Comparison of ENCODE assay signal across 8 cellular contexts in genomic region chr5:181246276-181247050, GRCh38. TPM values are rescaled to one million over a fixed set of nuclear protein-coding genes. Genes with fewer than 3 reads are reported as not detected.
DNase-seq lines count a peak whose midpoint lies in the region; ATAC-seq, FAIRE-seq and TF ChIP-seq lines count a peak whose summit lies in the region.

No MANE protein-coding gene starts in this region.

- DNase-seq in CD4-positive, alpha-beta T cell: peak; percentile 38 to 76 (median 60)
- DNase-seq in MG63 (peak; percentile 98), germinal center (ENCODE audit: low spot score) (peak; percentile 82), pancreas (peak; percentile 87 to 94 (median 91)), type B pancreatic cell (ENCODE audit: extremely low spot score, unreplicated experiment) (peak; percentile 89)
- DNase-seq in activated T-helper 9 cell treated with anti-CD3 and anti-CD28 coated beads, Interleukin-2, amount 50 U/mL, for 16 hours (ENCODE audit: low read depth): peak; percentile 67
- no peak for DNase-seq in effector CD8-positive, alpha-beta T cell (lab: John Stamatoyannopoulos, UW)

- H3K4me1 ChIP-seq in pancreas: peaks cover 26 to 47% (median 28%) of the 10 kb centered on the region in 3 donors

- H3K36me3 ChIP-seq in MG63 (peaks cover 67% of the 10 kb centered on the region), pancreas (peaks cover 0 to 7% (median 6%) of the 10 kb centered on the region in 3 donors)

- FAIRE-seq in pancreas (lab: Jason Lieb, UNC): no peak

- peak overlapping the region; percentile 82 for H3K27ac ChIP-seq in CD4-positive, alpha-beta T cell (ENCODE audit: low read depth, low read length)
- H3K27ac ChIP-seq in pancreas: peak overlapping the region; percentile 88 to 98 (median 91)

- peak overlapping the region; percentile 96 for H3K27ac Mint-ChIP-seq in CD4-positive, alpha-beta T cell
- H3K27ac Mint-ChIP-seq in type B pancreatic cell: peak overlapping the region; percentile 98

- peaks cover 91% of the 10 kb centered on the region for H3K4me1 Mint-ChIP-seq in CD4-positive, alpha-beta T cell (ENCODE audit: low read depth)
- H3K4me1 Mint-ChIP-seq in type B pancreatic cell (ENCODE audit: unreplicated experiment): peaks cover 28% of the 10 kb centered on the region

- no peaks in the 10 kb centered on the region for H3K9me3 ChIP-seq in CD4-positive, alpha-beta T cell (ENCODE audit: control insufficient read depth, low read length)
- H3K9me3 ChIP-seq in MG63: no peaks in the 10 kb centered on the region
- no peaks in the 10 kb centered on the region for H3K9me3 ChIP-seq in pancreas

- peak overlapping the region; percentile 69 for H3K4me3 ChIP-seq in MG63
- H3K4me3 ChIP-seq in pancreas: peak overlapping the region; percentile 62 to 94 (median 80)

- peak overlapping the region; percentile 89 for H3K4me3 Mint-ChIP-seq in CD4-positive, alpha-beta T cell
- peak overlapping the region; percentile 89 for H3K4me3 Mint-ChIP-seq in type B pancreatic cell

- ATAC-seq in CD4-positive, alpha-beta T cell (ENCODE audit: poor library complexity): peak; percentile 13
- peak; percentile 41 for ATAC-seq in GM21737 (IDR thresholded peaks at IDR 0.05; ENCODE audit: unreplicated experiment)
- peak; percentile 79 to 86 (median 81) for ATAC-seq in pancreas

- peaks cover 37% of the 10 kb centered on the region for H3K36me3 Mint-ChIP-seq in CD4-positive, alpha-beta T cell (ENCODE audit: low read depth)
- peaks cover 19% of the 10 kb centered on the region for H3K36me3 Mint-ChIP-seq in type B pancreatic cell

- H3K27me3 Mint-ChIP-seq in CD4-positive, alpha-beta T cell: no peaks in the 10 kb centered on the region
- no peaks in the 10 kb centered on the region for H3K27me3 Mint-ChIP-seq in type B pancreatic cell

- CTCF ChIA-PET in CD4-positive, alpha-beta T cell (lab: Charles Lee): interaction anchor here (0.7 to 2.2 kb wide), 4 partner anchors 14 to 62 kb away, joined by 3 to 8 read pairs (median 4); partner anchors contain the start of gene TRIM52

- WGBS in pancreas, 2 donors: 0% methylated on average over 55 to 56 of the region's 56 CpGs

- intact Hi-C loops in CD4-positive, alpha-beta T cell (cut with DNase I, micrococcal nuclease): loop anchor here (1.0 to 10.0 kb wide), 3 partner anchors 15 to 1622 kb away; partner anchors contain the start of genes HNRNPH1 (in 1 of the 2), MGAT1 (in 1 of the 2) and TRIM52 (in 1 of the 2)
- intact Hi-C loops in pancreas (cut with DNase I): no loop called here

- H3K9me3 Mint-ChIP-seq in CD4-positive, alpha-beta T cell: no peaks in the 10 kb centered on the region
- H3K9me3 Mint-ChIP-seq in type B pancreatic cell: no peaks in the 10 kb centered on the region

- POLR2A ChIA-PET in CD4-positive, alpha-beta T cell (lab: Charles Lee): interaction anchor here (1.3 to 14.5 kb wide), 4 partner anchors 10 to 55 kb away, joined by 5 to 244 read pairs (median 96); partner anchors contain the start of genes TRIM41 and TRIM52

- no peaks in the 10 kb centered on the region for H3K27me3 ChIP-seq in CD4-positive, alpha-beta T cell (ENCODE audit: control insufficient read depth, insufficient read depth, low read length)
- H3K27me3 ChIP-seq in MG63 (no peaks in the 10 kb centered on the region), pancreas (no peaks in the 10 kb centered on the region)

- TF ChIP-seq CTCF in CD4-positive, alpha-beta T cell (IDR thresholded peaks at IDR 0.05): no peak
- TF ChIP-seq CTCF in pancreas (IDR thresholded peaks at IDR 0.05) (no peak), type B pancreatic cell (conservative IDR thresholded peaks at IDR 0.05) (no peak)

RNA-seq across cellular contexts. Expression of gene RACK1, which starts 2.8 kb away (rescaled TPM):
- 1,000 to 10,000 TPM; 2,499 to 2,682 TPM for total RNA-seq in CD4-positive, alpha-beta T cell
- total RNA-seq in MG63 (2014; rRNA removed; shearing (Covaris generic); ENCODE audit: low replicate concordance): 8,781 and 10,327 TPM in 2 replicates
- 1,000 to 10,000 TPM in 5 of 6 donors, 100 to 1,000 TPM in 1; 974 to 1,629 (median 1,266) TPM for total RNA-seq in pancreas
- polyA plus RNA-seq in pancreas: 1,000 to 10,000 TPM; 1,162 to 1,304 TPM
- 1,864 and 2,055 TPM in 2 replicates for total RNA-seq in type B pancreatic cell (ENCODE audit: low replicate concordance)

RNA-seq across cellular contexts. Expression of gene TRIM52, which starts 14.5 kb away (rescaled TPM):
- total RNA-seq in CD4-positive, alpha-beta T cell: 10 to 100 TPM; 35.9 to 37.6 TPM
- total RNA-seq in MG63 (2014; rRNA removed; shearing (Covaris generic); ENCODE audit: low replicate concordance): 3.9 and 5.8 TPM in 2 replicates
- total RNA-seq in pancreas (10 to 100 TPM in 1 of 6 donors, 1 to 10 TPM in 5; 5.6 to 10.4 (median 7.4) TPM), type B pancreatic cell (ENCODE audit: low replicate concordance) (10.1 and 14.1 TPM in 2 replicates)
- polyA plus RNA-seq in pancreas: 10 to 100 TPM; 12.8 to 18.1 TPM

RNA-seq across cellular contexts. Expression of gene TRIM41, which starts 23.4 kb away (rescaled TPM):
- 10 to 100 TPM; 21.4 to 24.0 TPM for total RNA-seq in CD4-positive, alpha-beta T cell
- total RNA-seq in MG63 (2014; rRNA removed; shearing (Covaris generic); ENCODE audit: low replicate concordance): 31.9 and 43.0 TPM in 2 replicates
- total RNA-seq in pancreas (10 to 100 TPM; 11.4 to 22.1 (median 12.1) TPM), type B pancreatic cell (ENCODE audit: low replicate concordance) (22.1 and 31.2 TPM in 2 replicates)
- polyA plus RNA-seq in pancreas: 10 to 100 TPM; 17.3 to 28.7 TPM

RNA-seq across cellular contexts. Expression of gene TRIM7, which starts 41.5 kb away (rescaled TPM):
- 1 to 10 TPM; 3.4 to 3.8 TPM for total RNA-seq in CD4-positive, alpha-beta T cell
- total RNA-seq in MG63 (2014; rRNA removed; shearing (Covaris generic); ENCODE audit: low replicate concordance): 15.6 and 22.6 TPM in 2 replicates
- total RNA-seq in pancreas (10 to 100 TPM in 1 of 6 donors, 1 to 10 TPM in 5; 1.9 to 11.1 (median 3.9) TPM), type B pancreatic cell (ENCODE audit: low replicate concordance) (0.58 and 0.76 TPM in 2 replicates)
- polyA plus RNA-seq in pancreas: 1 to 10 TPM; 2.4 to 3.0 TPM

Comparison
In these comparisons a context has a peak if more than half of its experiments do, and no peak if none do; other contexts are left out.
1. ATAC-seq: peak in every context shown above with its lines; median percentile 81 in pancreas; 41 in GM21737; 13 in CD4-positive, alpha-beta T cell.
2. intact Hi-C loops: an anchor here in CD4-positive, alpha-beta T cell (1.0 to 10.0 kb wide); none called in pancreas.